ENCODE assay signal across 7 cellular contexts in genomic region chr4:110586137-110586850, GRCh38. TPM values are rescaled to one million over a fixed set of nuclear protein-coding genes. Genes with fewer than 3 reads are reported as not detected.
A peak's percentile ranks its signal among the peaks of the same experiment; 100 is the strongest.
DNase-seq lines count a peak whose midpoint lies in the region; ATAC-seq and TF ChIP-seq lines count a peak whose summit lies in the region.

No MANE protein-coding gene starts in this region.

- no peaks in the 10 kb centered on the region for H3K36me3 Mint-ChIP-seq in progenitor cell of endocrine pancreas (ENCODE audit: insufficient read depth)
- no peaks in the 10 kb centered on the region for H3K36me3 Mint-ChIP-seq in CD4-positive, alpha-beta memory T cell

- CTCF ChIA-PET in CD4-positive, alpha-beta memory T cell (lab: Charles Lee; ENCODE audit: partially characterized antibody), result interaction anchor here (1.0 to 1.5 kb wide), 3 partner anchors 9 to 606 kb away, joined by 3 read pairs; no protein-coding TSS in a partner anchor

- no peaks in the 10 kb centered on the region for H3K4me1 ChIP-seq in NT2/D1 (ENCODE audit: insufficient read depth, insufficient read length)
- no peaks in the 10 kb centered on the region for H3K4me1 ChIP-seq in CD4-positive, alpha-beta memory T cell (ENCODE audit: insufficient read depth, low read length)

- H3K9me3 ChIP-seq in NT2/D1 (ENCODE audit: insufficient read depth, low read length), result no peaks in the 10 kb centered on the region
- no peaks in the 10 kb centered on the region for H3K9me3 ChIP-seq in CD4-positive, alpha-beta memory T cell (ENCODE audit: control insufficient read depth in 1 of 2, low read length in 2 of 2)

- no peak for ATAC-seq in HG02938 (IDR thresholded peaks at IDR 0.05; ENCODE audit: unreplicated experiment)

- H3K9me3 Mint-ChIP-seq in progenitor cell of endocrine pancreas (ENCODE audit: low read depth), result no peaks in the 10 kb centered on the region
- no peaks in the 10 kb centered on the region for H3K9me3 Mint-ChIP-seq in CD4-positive, alpha-beta memory T cell

- in situ Hi-C loops in GM13977 (cut with MboI; ENCODE audit: low pct_unique_long_range_greater_than_20kb, low sequenced_read_pairs, unreplicated experiment), result no loop called here

- DNase-seq in GM13977 (ENCODE audit: low spot score), result peak; percentile 51
- peak; percentile 1 for DNase-seq in NT2/D1 (ENCODE audit: low read depth, low spot score)
- peak; percentile 70 for DNase-seq in epithelial cell of esophagus (ENCODE audit: low read depth)
- no peak for DNase-seq in progenitor cell of endocrine pancreas (ENCODE audit: low spot score, unreplicated experiment)
- DNase-seq in CD4-positive, alpha-beta memory T cell, result no peak
- no peak for DNase-seq in retina

- H3K4me1 Mint-ChIP-seq in progenitor cell of endocrine pancreas (ENCODE audit: low read depth), result no peaks in the 10 kb centered on the region
- no peaks in the 10 kb centered on the region for H3K4me1 Mint-ChIP-seq in CD4-positive, alpha-beta memory T cell

- H3K4me3 ChIP-seq in NT2/D1 (ENCODE audit: insufficient read length, low read depth) (no peak overlapping the region), epithelial cell of esophagus (ENCODE audit: low read length) (no peak overlapping the region)
- no peak overlapping the region for H3K4me3 ChIP-seq in CD4-positive, alpha-beta memory T cell (ENCODE audit: low read length in 2 of 2)

- H3K36me3 ChIP-seq in NT2/D1 (ENCODE audit: insufficient read depth, insufficient read length, low read length), result no peaks in the 10 kb centered on the region
- no peaks in the 10 kb centered on the region for H3K36me3 ChIP-seq in CD4-positive, alpha-beta memory T cell (ENCODE audit: insufficient read depth, low read length)

- POLR2A ChIA-PET in CD4-positive, alpha-beta memory T cell (lab: Charles Lee; ENCODE audit: partially characterized antibody), result no interaction called here

- peak; percentile 46 for TF ChIP-seq CTCF in GM13977 (IDR thresholded peaks at IDR 0.05; ENCODE audit: extremely low read depth, insufficient read depth, missing control alignments)
- peak; percentile 66 for TF ChIP-seq CTCF in epithelial cell of esophagus (IDR thresholded peaks at IDR 0.05; ENCODE audit: insufficient read depth, low read depth, low read length, missing control alignments)
- TF ChIP-seq CTCF in progenitor cell of endocrine pancreas (IDR thresholded peaks at IDR 0.05; ENCODE audit: unreplicated experiment), result peak; percentile 52

- no peaks in the 10 kb centered on the region for H3K27me3 Mint-ChIP-seq in progenitor cell of endocrine pancreas
- peaks cover 9 to 10% of the 10 kb centered on the region in 2 donors for H3K27me3 Mint-ChIP-seq in CD4-positive, alpha-beta memory T cell

- intact Hi-C loops in CD4-positive, alpha-beta memory T cell (cut with micrococcal nuclease), result no loop called here

- no peak overlapping the region for H3K27ac Mint-ChIP-seq in progenitor cell of endocrine pancreas
- no peak overlapping the region for H3K27ac Mint-ChIP-seq in CD4-positive, alpha-beta memory T cell

- no peak overlapping the region for H3K27ac ChIP-seq in CD4-positive, alpha-beta memory T cell (ENCODE audit: low read depth, low read length)

- H3K4me3 Mint-ChIP-seq in progenitor cell of endocrine pancreas (ENCODE audit: low read depth), result no peak overlapping the region
- H3K4me3 Mint-ChIP-seq in CD4-positive, alpha-beta memory T cell, result no peak overlapping the region

- H3K9ac ChIP-seq in NT2/D1 (ENCODE audit: insufficient read length, low read depth), result no peak overlapping the region

- no peaks in the 10 kb centered on the region for H3K27me3 ChIP-seq in NT2/D1 (ENCODE audit: insufficient read depth, insufficient read length)
- H3K27me3 ChIP-seq in CD4-positive, alpha-beta memory T cell (ENCODE audit: insufficient read depth, low read length), result no peaks in the 10 kb centered on the region

RNA-seq across cellular contexts. Expression of gene PITX2, which starts 36.6 kb away (rescaled TPM):
- 5.3 and 7.4 TPM in 2 replicates for total RNA-seq in progenitor cell of endocrine pancreas
- total RNA-seq in CD4-positive, alpha-beta memory T cell, result not detected
- polyA plus RNA-seq in CD4-positive, alpha-beta memory T cell, result not detected

Comparison
In these comparisons a context has a peak if more than half of its experiments do, and no peak if none do; other contexts are left out.
1. DNase-seq: peak in GM13977 (single experiment), NT2/D1 (single experiment) and epithelial cell of esophagus (single experiment); none in progenitor cell of endocrine pancreas (single experiment), CD4-positive, alpha-beta memory T cell (0 of 5) and retina (single experiment).
2. Peak in every context shown above with its lines, with median percentiles within 50 percentile points of each other: CTCF ChIP-seq.